Comparison of ENCODE assay signal across 8 cellular contexts in genomic region chr7:56079450-56080185, GRCh38. TPM values are rescaled to one million over a fixed set of nuclear protein-coding genes. Genes with fewer than 3 reads are reported as not detected.
DNase-seq lines count a peak whose midpoint lies in the region; ATAC-seq and TF ChIP-seq lines count a peak whose summit lies in the region.

No MANE protein-coding gene starts in this region.

- H3K4me3 ChIP-seq in BE2C (ENCODE audit: low read depth, low read length) (no peak overlapping the region), muscle layer of colon (ENCODE audit: low read depth in 1 of 2, low read length in 2 of 2) (no peak overlapping the region)

- peak overlapping the region; percentile 29 for H3K9ac ChIP-seq in muscle layer of colon (ENCODE audit: low read length)

- H3K27me3 ChIP-seq in BE2C (no peaks in the 10 kb centered on the region), muscle layer of colon (ENCODE audit: control insufficient read depth in 1 of 2, insufficient read depth in 2 of 2, low read length in 2 of 2) (no peaks in the 10 kb centered on the region)

- TF ChIP-seq CTCF in BE2C (IDR thresholded peaks at IDR 0.05; ENCODE audit: low read depth, low read length): peak; percentile 89

- peak overlapping the region; percentile 79 for H3K27ac ChIP-seq in muscle layer of colon (ENCODE audit: low read depth, low read length)

- ATAC-seq in HG02588 (IDR thresholded peaks at IDR 0.05; ENCODE audit: unreplicated experiment) (no peak), GM21717 (IDR thresholded peaks at IDR 0.05; ENCODE audit: unreplicated experiment) (no peak), GM18498 (IDR thresholded peaks at IDR 0.05; ENCODE audit: unreplicated experiment) (no peak)

- H3K36me3 ChIP-seq in BE2C (peaks cover 18% of the 10 kb centered on the region), muscle layer of colon (ENCODE audit: insufficient read depth, low read length) (peaks cover 13% of the 10 kb centered on the region)

- H3K9me3 ChIP-seq in BE2C (no peaks in the 10 kb centered on the region), muscle layer of colon (ENCODE audit: low read length) (no peaks in the 10 kb centered on the region)

- DNase-seq in BE2C (peak; percentile 88), NCI-H446 (lab: John Stamatoyannopoulos, UW) (peak; percentile 13 to 71), dermis microvascular lymphatic vessel endothelial cell (ENCODE audit: low read depth in 2 of 2) (peak; percentile 29 to 90), GM19238 (ENCODE audit: insufficient read length, low spot score) (no peak)

- H3K4me1 ChIP-seq in BE2C: peaks cover 21% of the 10 kb centered on the region
- H3K4me1 ChIP-seq in muscle layer of colon (ENCODE audit: insufficient read depth, low read length): peaks cover 35% of the 10 kb centered on the region

RNA-seq across cellular contexts. Expression of gene PHKG1, which starts 13.1 kb away (rescaled TPM):
- polyA plus RNA-seq in BE2C (2012; ENCODE audit: insufficient read depth, insufficient read length, low read depth): 1.9 TPM
- 0.13 and 0.38 TPM in 2 replicates for total RNA-seq in dermis microvascular lymphatic vessel endothelial cell

RNA-seq across cellular contexts. Expression of gene SUMF2, which starts 15.5 kb away (rescaled TPM):
- polyA plus RNA-seq in BE2C (2012; ENCODE audit: insufficient read depth, insufficient read length, low read depth): 72.3 TPM
- total RNA-seq in dermis microvascular lymphatic vessel endothelial cell: 151 and 194 TPM in 2 replicates

RNA-seq across cellular contexts. Expression of gene CHCHD2, which starts 26.7 kb away (rescaled TPM):
- 974 TPM for polyA plus RNA-seq in BE2C (2012; ENCODE audit: insufficient read depth, insufficient read length, low read depth)
- total RNA-seq in dermis microvascular lymphatic vessel endothelial cell: 237 and 295 TPM in 2 replicates

RNA-seq across cellular contexts. Expression of gene CCT6A, which starts 28.1 kb away (rescaled TPM):
- 311 TPM for polyA plus RNA-seq in BE2C (2012; ENCODE audit: insufficient read depth, insufficient read length, low read depth)
- total RNA-seq in dermis microvascular lymphatic vessel endothelial cell: 171 and 229 TPM in 2 replicates

RNA-seq across cellular contexts. Expression of gene PSPH, which starts 28.4 kb away (rescaled TPM):
- 24.8 TPM for polyA plus RNA-seq in BE2C (2012; ENCODE audit: insufficient read depth, insufficient read length, low read depth)
- total RNA-seq in dermis microvascular lymphatic vessel endothelial cell: 21.5 and 29.1 TPM in 2 replicates
